ENCODE assay signal across 18 cellular contexts in the genomic region with DNA sequence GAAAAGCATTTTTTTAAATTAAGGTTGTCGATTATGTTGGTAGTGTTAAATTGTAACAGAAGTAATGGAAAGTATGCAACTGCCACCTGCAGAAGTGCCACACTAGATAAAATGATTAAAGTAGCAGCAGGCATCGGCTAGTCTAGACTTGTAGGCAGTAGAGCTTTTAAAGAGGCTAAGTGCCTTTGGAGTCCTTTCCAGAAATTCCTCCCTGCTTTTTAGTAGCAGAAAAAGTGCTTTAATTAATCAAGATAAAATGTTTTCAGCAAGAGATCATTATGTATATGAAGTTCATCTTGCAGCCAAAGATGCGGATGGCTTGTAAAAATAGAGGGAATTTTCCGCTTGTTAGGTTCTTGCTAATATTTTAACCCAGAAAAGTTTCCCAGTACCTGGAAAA.
"Had no signal": no experiment of that assay in that cellular context is flagged by ENCODE, and none has a peak within 500 bp of the region (broad histone marks: within the 10 kb centered on the region; RNA-seq: fewer than 3 reads in every experiment).

No MANE protein-coding gene starts in this region.

- H3K27ac ChIP-seq: dorsolateral prefrontal cortex, prostate gland, right atrium auricular region, sigmoid colon, stomach, thyroid gland, vagina had no signal

- DNase-seq: effector CD4-positive, alpha-beta T cell; immature natural killer cell; islet precursor cell; naive B cell; nephron progenitor cell; nucleus accumbens; sigmoid colon; stimulated activated CD4-positive, alpha-beta T cell treated with anti-CD3 and anti-CD28 coated beads, Interleukin-2, amount 100 ng/mL, for 24 hours; stimulated activated CD4-positive, alpha-beta T cell treated with anti-CD3 and anti-CD28 coated beads, Interleukin-4, amount 100 ng/mL, for 24 hours; stimulated activated naive CD4-positive, alpha-beta T cell treated with Interleukin-2 at 50 U/mL for 16 hours; stomach; thyroid gland; trophoblast cell had no signal

- H3K9me3 ChIP-seq: prostate gland, right atrium auricular region, sigmoid colon, stomach, thyroid gland, vagina had no signal

- H3K4me3 ChIP-seq: dorsolateral prefrontal cortex, lung, prostate gland, right atrium auricular region, sigmoid colon, stomach, thyroid gland, vagina had no signal

- H3K4me1 ChIP-seq: prostate gland, right atrium auricular region, vagina had no signal

- H3K36me3 ChIP-seq: prostate gland, right atrium auricular region, sigmoid colon, stomach, thyroid gland, vagina had no signal
